8 cellular contexts compared by ENCODE assay signal in genomic region chr17:44558349-44559287, GRCh38. TPM values are rescaled to one million over a fixed set of nuclear protein-coding genes. Genes with fewer than 3 reads are reported as not detected.
A peak's percentile ranks its signal among the peaks of the same experiment; 100 is the strongest.
DNase-seq lines count a peak whose midpoint lies in the region; ATAC-seq and TF ChIP-seq lines count a peak whose summit lies in the region.

No MANE protein-coding gene starts in this region.

- H3K9me3 ChIP-seq in left ventricle myocardium inferior (replicated peaks) = no peaks in the 10 kb centered on the region
- no peaks in the 10 kb centered on the region for H3K9me3 ChIP-seq in naive thymus-derived CD4-positive, alpha-beta T cell (ENCODE audit: control insufficient read depth in 2 of 3, low read length in 3 of 3)
- no peaks in the 10 kb centered on the region for H3K9me3 ChIP-seq in aorta (ENCODE audit: control insufficient read depth, low read length)
- no peaks in the 10 kb centered on the region for H3K9me3 ChIP-seq in MM.1S (replicated peaks; ENCODE audit: insufficient read depth, low read length)

- no peak for TF ChIP-seq CTCF in left ventricle myocardium inferior (IDR thresholded peaks at IDR 0.05; ENCODE audit: borderline replicate concordance)
- TF ChIP-seq CTCF in cardiac fibroblast (IDR thresholded peaks at IDR 0.05; ENCODE audit: low read depth, low read length) = no peak
- TF ChIP-seq CTCF in MM.1S (IDR thresholded peaks at IDR 0.05; ENCODE audit: low read length) = no peak

- H3K9me3 Mint-ChIP-seq in naive thymus-derived CD4-positive, alpha-beta T cell = peaks cover 0 to 3% (median 0%) of the 10 kb centered on the region in 11 donors

- H3K27ac Mint-ChIP-seq in naive thymus-derived CD4-positive, alpha-beta T cell = peak overlapping the region in 1 of 9 donors; percentile 68

- no peaks in the 10 kb centered on the region for H3K79me2 ChIP-seq in MM.1S (ENCODE audit: low read length)

- H3K4me1 ChIP-seq in left ventricle myocardium inferior (peaks cover 26% of the 10 kb centered on the region), aorta (ENCODE audit: control insufficient read depth in 1 of 2, insufficient read depth in 2 of 2, low read length in 2 of 2) (no peaks in the 10 kb centered on the region), MM.1S (ENCODE audit: low read length) (no peaks in the 10 kb centered on the region)
- H3K4me1 ChIP-seq in naive thymus-derived CD4-positive, alpha-beta T cell (ENCODE audit: control insufficient read depth in 2 of 2, insufficient read depth in 2 of 2, low read length in 2 of 2) = peaks cover 3 to 11% of the 10 kb centered on the region in 2 donors

- 12 to 14% methylated on average over 83 of the region's 83 CpGs for WGBS in aorta, 2 donors

- H3K4me3 Mint-ChIP-seq in naive thymus-derived CD4-positive, alpha-beta T cell = peak overlapping the region; percentile 78 to 97 (median 88)

- POLR2A ChIA-PET in naive thymus-derived CD4-positive, alpha-beta T cell (lab: Charles Lee) = no interaction called here

- H3K27ac ChIP-seq in left ventricle myocardium inferior (replicated peaks) (no peak overlapping the region), aorta (ENCODE audit: low read depth in 1 of 2, low read length in 2 of 2) (peak overlapping the region in 1 of 2 donors; percentile 4), MM.1S (ENCODE audit: low read length) (no peak overlapping the region)
- H3K27ac ChIP-seq in naive thymus-derived CD4-positive, alpha-beta T cell (ENCODE audit: low read depth, low read length) = no peak overlapping the region

- H3K36me3 Mint-ChIP-seq in naive thymus-derived CD4-positive, alpha-beta T cell = peaks cover 0 to 4% (median 3%) of the 10 kb centered on the region in 5 donors

- no peak overlapping the region for H2AFZ ChIP-seq in MM.1S (ENCODE audit: low read length)

- H3K4me2 ChIP-seq in MM.1S (ENCODE audit: low read depth, low read length) = no peak overlapping the region

- H3K4me3 ChIP-seq in left ventricle myocardium inferior (peak overlapping the region; percentile 79), cardiac fibroblast (replicated peaks in 1 of 2; ENCODE audit: low read depth in 2 of 2, low read length in 2 of 2) (peak overlapping the region; percentile 31 to 76), aorta (ENCODE audit: low read length in 2 of 2) (peak overlapping the region in 1 of 2 donors; percentile 67), MM.1S (ENCODE audit: low read length) (no peak overlapping the region)
- H3K4me3 ChIP-seq in naive thymus-derived CD4-positive, alpha-beta T cell (ENCODE audit: low read length) = peak overlapping the region; percentile 33

- no peaks in the 10 kb centered on the region for H4K20me1 ChIP-seq in MM.1S (ENCODE audit: insufficient read depth, low read length)

- ATAC-seq in left cardiac atrium (no peak), aorta (ENCODE audit: low FRiP score) (peak; percentile 2), HG03378 (IDR thresholded peaks at IDR 0.05; ENCODE audit: unreplicated experiment) (no peak)
- no peak for ATAC-seq in naive thymus-derived CD4-positive, alpha-beta T cell

- intact Hi-C loops in left ventricle myocardium inferior (cut with micrococcal nuclease) (no loop called here), left cardiac atrium (cut with DNase I) (no loop called here), aorta (cut with DNase I) (loop anchor here (2.0 to 5.0 kb wide), 2 partner anchors 26 to 39 kb away; no protein-coding TSS in a partner anchor)
- intact Hi-C loops in naive thymus-derived CD4-positive, alpha-beta T cell (cut with micrococcal nuclease) = no loop called here

- DNase-seq in left ventricle myocardium inferior (no peak), left cardiac atrium (no peak), cardiac fibroblast (ENCODE audit: low read depth in 2 of 2) (no peak), aorta (peak; percentile 64 to 78), SK-N-DZ (ENCODE audit: low spot score) (no peak), MM.1S (no peak)
- DNase-seq in naive thymus-derived CD4-positive, alpha-beta T cell = peak in 1 of 9 donors; percentile 1

- H3K36me3 ChIP-seq in left ventricle myocardium inferior (no peaks in the 10 kb centered on the region), aorta (ENCODE audit: control insufficient read depth in 1 of 2, insufficient read depth in 2 of 2, low read length in 1 of 2) (no peaks in the 10 kb centered on the region), MM.1S (replicated peaks; ENCODE audit: insufficient read depth, low read length) (no peaks in the 10 kb centered on the region)
- no peaks in the 10 kb centered on the region for H3K36me3 ChIP-seq in naive thymus-derived CD4-positive, alpha-beta T cell (ENCODE audit: control insufficient read depth in 2 of 3, insufficient read depth in 3 of 3, low read length in 3 of 3)

- H3K9ac ChIP-seq in MM.1S (ENCODE audit: low read length) = no peak overlapping the region

- peaks cover 22% of the 10 kb centered on the region for H3K27me3 ChIP-seq in left ventricle myocardium inferior (ENCODE audit: low read depth)
- H3K27me3 ChIP-seq in naive thymus-derived CD4-positive, alpha-beta T cell (ENCODE audit: control insufficient read depth in 2 of 2, insufficient read depth in 2 of 2, low read length in 2 of 2) = peaks cover 0 to 11% of the 10 kb centered on the region in 2 donors
- H3K27me3 ChIP-seq in aorta (ENCODE audit: control insufficient read depth in 1 of 2, insufficient read depth in 2 of 2, low read length in 1 of 2) = no peaks in the 10 kb centered on the region
- H3K27me3 ChIP-seq in MM.1S (replicated peaks; ENCODE audit: insufficient read depth, low read length) = peaks cover 55% of the 10 kb centered on the region

- H3K27me3 Mint-ChIP-seq in naive thymus-derived CD4-positive, alpha-beta T cell = peaks cover 73 to 91% (median 78%) of the 10 kb centered on the region in 5 donors

- peaks cover 4% of the 10 kb centered on the region; the same call in 1 of the 2 replicates for H3F3A ChIP-seq in MM.1S (ENCODE audit: insufficient read depth, low read length)

- H3K4me1 Mint-ChIP-seq in naive thymus-derived CD4-positive, alpha-beta T cell = peaks cover 18 to 33% (median 27%) of the 10 kb centered on the region in 7 donors

- CTCF ChIA-PET in naive thymus-derived CD4-positive, alpha-beta T cell (lab: Charles Lee) = no interaction called here

- no peaks in the 10 kb centered on the region for H3K9me2 ChIP-seq in MM.1S (replicated peaks; ENCODE audit: insufficient read depth, low read length)

RNA-seq across cellular contexts. Expression of gene FZD2, which starts 1.3 kb away (rescaled TPM):
- total RNA-seq in left ventricle myocardium inferior = 4.0 TPM
- 1 to 10 TPM; 3.0 to 4.3 TPM for total RNA-seq in left cardiac atrium
- total RNA-seq in naive thymus-derived CD4-positive, alpha-beta T cell = 1 to 10 TPM in 1 of 5 experiments, under 1 TPM in 2, not detected in 2; 0.16 to 1.7 (median 0.19) TPM
- polyA plus RNA-seq in naive thymus-derived CD4-positive, alpha-beta T cell = under 1 TPM in 1 of 2 donors, not detected in 1; 0.13 TPM
- 10 to 100 TPM in 1 of 2 donors, 1 to 10 TPM in 1; 7.4 to 22.1 TPM for total RNA-seq in aorta
- 1 to 10 TPM; 3.9 to 9.8 TPM for polyA plus RNA-seq in aorta
- polyA plus RNA-seq in SK-N-DZ (2014; cell fraction: cytosol; rRNA removed) = 19.7 and 19.9 TPM in 2 replicates
- polyA plus RNA-seq in SK-N-DZ (2014; cell fraction: nucleus; rRNA removed) = 12.7 and 14.5 TPM in 2 replicates

RNA-seq across cellular contexts. Expression of gene GPATCH8, which starts 55.4 kb away (rescaled TPM):
- total RNA-seq in left ventricle myocardium inferior (16.6 TPM), left cardiac atrium (10 to 100 TPM; 20.8 to 28.9 TPM), aorta (10 to 100 TPM; 42.7 to 56.5 TPM)
- total RNA-seq in naive thymus-derived CD4-positive, alpha-beta T cell = 10 to 100 TPM; 45.0 to 88.5 (median 82.9) TPM
- 10 to 100 TPM; 40.2 to 59.1 TPM for polyA plus RNA-seq in naive thymus-derived CD4-positive, alpha-beta T cell
- polyA plus RNA-seq in aorta = 10 to 100 TPM in 1 of 2 donors, 1 to 10 TPM in 1; 4.9 to 11.8 TPM
- polyA plus RNA-seq in SK-N-DZ (2014; cell fraction: cytosol; rRNA removed) = 16.3 and 23.3 TPM in 2 replicates
- polyA plus RNA-seq in SK-N-DZ (2014; cell fraction: nucleus; rRNA removed) = 13.2 and 32.5 TPM in 2 replicates

Comparison
In these comparisons a context has a peak if more than half of its experiments do, and no peak if none do; other contexts are left out.
1. DNase-seq: peak in aorta (2 of 2); none in left ventricle myocardium inferior (single experiment), left cardiac atrium (single experiment), cardiac fibroblast (0 of 2), SK-N-DZ (single experiment) and MM.1S (single experiment).
2. intact Hi-C loops: an anchor here in aorta (2.0 to 5.0 kb wide); none called in left ventricle myocardium inferior, left cardiac atrium and naive thymus-derived CD4-positive, alpha-beta T cell.